In genomic region chr1:19089524-19089923, GRCh38 we compare ENCODE assay signal across 19 cellular contexts.
"Had no signal": no experiment of that assay in that cellular context is flagged by ENCODE, and none has a peak within 500 bp of the region (broad histone marks: within the 10 kb centered on the region; RNA-seq: fewer than 3 reads in every experiment).

No MANE protein-coding gene starts in this region.

- H3K9me3 ChIP-seq: lower lobe of right lung, right lobe of liver, SJSA1, tibial artery had no signal

- H3K4me2 ChIP-seq: smooth muscle cell had no signal

- ATAC-seq: activated CD8-positive, alpha-beta T cell treated with anti-CD3 and anti-CD28 coated beads, Interleukin-2, amount 10 ng/mL, durations not matched to agents 7 days and 5 days; lower lobe of right lung; naive thymus-derived CD8-positive, alpha-beta T cell; right lobe of liver; stimulated activated effector memory CD8-positive, alpha-beta T cell treated with anti-CD3 and anti-CD28 coated beads, Interleukin-12 subunit alpha, Interleukin-12 subunit beta, amount 100 ng/mL, for 72 hours; WTC11 had no signal

- H3K27ac ChIP-seq: brain microvascular endothelial cell, coronary artery, lower lobe of right lung, right lobe of liver, SJSA1, tibial artery had no signal

- H3K4me1 Mint-ChIP-seq: WTC11 had no signal

- H3K27me3 ChIP-seq: brain microvascular endothelial cell, right lobe of liver, SJSA1, tibial artery had no signal

- H3K9me3 Mint-ChIP-seq: naive thymus-derived CD8-positive, alpha-beta T cell; stimulated activated effector memory CD8-positive, alpha-beta T cell treated with anti-CD3 and anti-CD28 coated beads, Interleukin-12 subunit alpha, Interleukin-12 subunit beta, amount 100 ng/mL, for 72 hours; WTC11 had no signal

- H3K4me3 ChIP-seq: coronary artery, lower lobe of right lung, right lobe of liver, SJSA1, smooth muscle cell, tibial artery had no signal

- DNase-seq: activated CD4-positive, alpha-beta T cell treated with anti-CD3 and anti-CD28 coated beads for 4 hours; activated CD8-positive, alpha-beta T cell treated with anti-CD3 and anti-CD28 coated beads, Interleukin-2, amount 10 ng/mL, durations not matched to agents 7 days and 5 days; activated naive CD4-positive, alpha-beta T cell; brain microvascular endothelial cell; central memory CD4-positive, alpha-beta T cell; erythroblast; lower lobe of right lung; naive thymus-derived CD8-positive, alpha-beta T cell; right lobe of liver; stimulated activated CD4-positive, alpha-beta T cell treated with anti-CD3 and anti-CD28 coated beads, Interleukin-4, amount 100 ng/mL, for 24 hours had no signal

- H3K27ac Mint-ChIP-seq: activated CD8-positive, alpha-beta T cell treated with anti-CD3 and anti-CD28 coated beads, Interleukin-2, amount 10 ng/mL, durations not matched to agents 7 days and 5 days; WTC11 had no signal

- H3K4me3 Mint-ChIP-seq: activated CD8-positive, alpha-beta T cell treated with anti-CD3 and anti-CD28 coated beads, Interleukin-2, amount 10 ng/mL, durations not matched to agents 7 days and 5 days; naive thymus-derived CD8-positive, alpha-beta T cell; stimulated activated effector memory CD8-positive, alpha-beta T cell treated with anti-CD3 and anti-CD28 coated beads, Interleukin-12 subunit alpha, Interleukin-12 subunit beta, amount 100 ng/mL, for 72 hours; WTC11 had no signal

- H3K27me3 Mint-ChIP-seq: naive thymus-derived CD8-positive, alpha-beta T cell had no signal

- FAIRE-seq: frontal cortex, keratinocyte, TTC549 had no signal

- H3K4me1 ChIP-seq: SJSA1 had no signal
